In genomic region chr15:41354371-41354770, GRCh38 we compare ENCODE assay signal across 40 cellular contexts. TPM values are rescaled to one million over a fixed set of nuclear protein-coding genes. Genes with fewer than 3 reads are reported as not detected.
"Had no signal": no experiment of that assay in that cellular context is flagged by ENCODE, and none has a peak within 500 bp of the region (broad histone marks: within the 10 kb centered on the region; RNA-seq: fewer than 3 reads in every experiment).

No MANE protein-coding gene starts in this region.

- H3K36me3 ChIP-seq: adrenal gland, ascending aorta, breast epithelium had no signal

- DNase-seq: activated effector memory CD4-positive, alpha-beta T cell treated with Interleukin-2 at 50 U/mL for 16 hours; activated gamma-delta T cell; activated gamma-delta T cell treated with Interleukin-2 at 50 U/mL for 16 hours; activated naive CD4-positive, alpha-beta T cell; activated naive CD4-positive, alpha-beta T cell treated with anti-CD3 and anti-CD28 coated beads for 36 hours; activated naive CD4-positive, alpha-beta T cell treated with anti-CD3 and anti-CD28 coated beads, Interleukin-2, amount 10 ng/mL, durations not matched to agents 7 days and 5 days; activated naive CD4-positive, alpha-beta T cell treated with anti-CD3 and anti-CD28 coated beads, Interleukin-2, amount 50 U/mL, for 16 hours; activated naive CD4-positive, alpha-beta T cell treated with Interleukin-2 at 50 U/mL for 16 hours; activated naive CD8-positive, alpha-beta T cell treated with anti-CD3 and anti-CD28 coated beads for 36 hours; activated naive CD8-positive, alpha-beta T cell treated with anti-CD3 and anti-CD28 coated beads, Interleukin-2, amount 10 ng/mL, durations not matched to agents 7 days and 5 days; activated naive CD8-positive, alpha-beta T cell treated with anti-CD3 and anti-CD28 coated beads, Interleukin-2, amount 50 U/mL, for 24 hours; activated T-cell treated with anti-CD3 and anti-CD28 coated beads, Interleukin-2, amount 50 U/mL, for 1 hour; activated T-cell treated with anti-CD3 and anti-CD28 coated beads, Interleukin-2, amount 50 U/mL, for 24 hours; activated T-cell treated with anti-CD3 and anti-CD28 coated beads, Interleukin-2, amount 50 U/mL, for 4 hours; activated T-cell treated with anti-CD3 and anti-CD28 coated beads, Interleukin-2, amount 50 U/mL, for 48 hours; activated T-cell treated with anti-CD3 and anti-CD28 coated beads, Interleukin-2, amount 50 U/mL, for 72 hours; adrenal gland; amniotic stem cell; amygdala; anterior cingulate cortex; aorta; body of pancreas; brain microvascular endothelial cell; caudate nucleus; central memory CD4-positive, alpha-beta T cell; cerebellar nuclear complex had no signal

- H3K4me1 ChIP-seq: ascending aorta, breast epithelium had no signal

- FAIRE-seq: astrocyte, bronchial epithelial cell had no signal

- H3K27ac Mint-ChIP-seq: activated naive CD4-positive, alpha-beta T cell treated with anti-CD3 and anti-CD28 coated beads for 36 hours; activated naive CD4-positive, alpha-beta T cell treated with anti-CD3 and anti-CD28 coated beads, Interleukin-2, amount 10 ng/mL, durations not matched to agents 7 days and 5 days; activated naive CD4-positive, alpha-beta T cell treated with anti-CD3 and anti-CD28 coated beads, Interleukin-2, amount 50 U/mL, for 24 hours; activated naive CD4-positive, alpha-beta T cell treated with anti-CD3 and anti-CD28 coated beads, Interleukin-2, amount 50 U/mL, for 72 hours; activated naive CD8-positive, alpha-beta T cell; activated naive CD8-positive, alpha-beta T cell treated with anti-CD3 and anti-CD28 coated beads for 36 hours; activated naive CD8-positive, alpha-beta T cell treated with anti-CD3 and anti-CD28 coated beads, Interleukin-2, amount 10 ng/mL, durations not matched to agents 7 days and 5 days; activated naive CD8-positive, alpha-beta T cell treated with anti-CD3 and anti-CD28 coated beads, Interleukin-2, amount 50 U/mL, for 24 hours; activated T-cell treated with anti-CD3 and anti-CD28 coated beads, Interleukin-2, amount 50 U/mL, for 24 hours; activated T-cell treated with anti-CD3 and anti-CD28 coated beads, Interleukin-2, amount 50 U/mL, for 72 hours; activated T-helper 1 cell treated with anti-CD3 and anti-CD28 coated beads, Interleukin-12 subunit alpha, Interleukin-12 subunit beta, Interleukin-2, Interleukin-4 antibody, amounts not matched to agents 30 ng/mL and 10 ng/mL and 1 ng/mL, durations not matched to agents 14 hours and 24 hours and 36 hours; activated T-helper 17 cell treated with anti-CD3 and anti-CD28 coated beads, Interleukin-2, amount 50 U/mL, for 72 hours; activated T-helper 2 cell treated with anti-CD3 and anti-CD28 coated beads, Interferon-gamma antibody, Interleukin-2, Interleukin-4, amounts not matched to agents 10 μg/mL and 5 μg/mL and 100 μg/mL, durations not matched to agents 14 hours and 24 hours and 36 hours; brain had no signal

- H3K4me3 Mint-ChIP-seq: activated naive CD4-positive, alpha-beta T cell treated with anti-CD3 and anti-CD28 coated beads for 36 hours; activated naive CD4-positive, alpha-beta T cell treated with anti-CD3 and anti-CD28 coated beads, Interleukin-2, amount 10 ng/mL, durations not matched to agents 7 days and 5 days; activated naive CD4-positive, alpha-beta T cell treated with anti-CD3 and anti-CD28 coated beads, Interleukin-2, amount 50 U/mL, for 24 hours; activated naive CD8-positive, alpha-beta T cell; activated naive CD8-positive, alpha-beta T cell treated with anti-CD3 and anti-CD28 coated beads for 36 hours; activated naive CD8-positive, alpha-beta T cell treated with anti-CD3 and anti-CD28 coated beads, Interleukin-2, amount 10 ng/mL, durations not matched to agents 7 days and 5 days; activated naive CD8-positive, alpha-beta T cell treated with anti-CD3 and anti-CD28 coated beads, Interleukin-2, amount 50 U/mL, for 24 hours; activated T-cell treated with anti-CD3 and anti-CD28 coated beads, Interleukin-2, amount 50 U/mL, for 24 hours; activated T-cell treated with anti-CD3 and anti-CD28 coated beads, Interleukin-2, amount 50 U/mL, for 4 hours; activated T-cell treated with anti-CD3 and anti-CD28 coated beads, Interleukin-2, amount 50 U/mL, for 72 hours; activated T-helper 1 cell treated with anti-CD3 and anti-CD28 coated beads, Interleukin-12 subunit alpha, Interleukin-12 subunit beta, Interleukin-2, Interleukin-4 antibody, amounts not matched to agents 30 ng/mL and 10 ng/mL and 1 ng/mL, durations not matched to agents 14 hours and 24 hours and 36 hours; activated T-helper 17 cell treated with anti-CD3 and anti-CD28 coated beads, Interleukin-2, amount 50 U/mL, for 72 hours; brain; central memory CD8-positive, alpha-beta T cell had no signal

- H3K27me3 Mint-ChIP-seq: activated naive CD4-positive, alpha-beta T cell treated with anti-CD3 and anti-CD28 coated beads, Interleukin-2, amount 10 ng/mL, durations not matched to agents 7 days and 5 days; activated naive CD4-positive, alpha-beta T cell treated with anti-CD3 and anti-CD28 coated beads, Interleukin-2, amount 50 U/mL, for 24 hours; activated naive CD8-positive, alpha-beta T cell; activated naive CD8-positive, alpha-beta T cell treated with anti-CD3 and anti-CD28 coated beads for 36 hours; activated naive CD8-positive, alpha-beta T cell treated with anti-CD3 and anti-CD28 coated beads, Interleukin-2, amount 10 ng/mL, durations not matched to agents 7 days and 5 days; activated naive CD8-positive, alpha-beta T cell treated with anti-CD3 and anti-CD28 coated beads, Interleukin-2, amount 50 U/mL, for 24 hours; activated T-cell treated with anti-CD3 and anti-CD28 coated beads, Interleukin-2, amount 50 U/mL, for 24 hours; activated T-helper 17 cell treated with anti-CD3 and anti-CD28 coated beads, Interleukin-2, amount 50 U/mL, for 72 hours; brain; central memory CD8-positive, alpha-beta T cell had no signal

- H3K9me3 Mint-ChIP-seq: activated naive CD4-positive, alpha-beta T cell treated with anti-CD3 and anti-CD28 coated beads for 36 hours; activated naive CD4-positive, alpha-beta T cell treated with anti-CD3 and anti-CD28 coated beads, Interleukin-2, amount 10 ng/mL, durations not matched to agents 7 days and 5 days; activated naive CD4-positive, alpha-beta T cell treated with anti-CD3 and anti-CD28 coated beads, Interleukin-2, amount 50 U/mL, for 24 hours; activated naive CD4-positive, alpha-beta T cell treated with anti-CD3 and anti-CD28 coated beads, Interleukin-2, amount 50 U/mL, for 72 hours; activated naive CD8-positive, alpha-beta T cell treated with anti-CD3 and anti-CD28 coated beads for 36 hours; activated naive CD8-positive, alpha-beta T cell treated with anti-CD3 and anti-CD28 coated beads, Interleukin-2, amount 10 ng/mL, durations not matched to agents 7 days and 5 days; activated naive CD8-positive, alpha-beta T cell treated with anti-CD3 and anti-CD28 coated beads, Interleukin-2, amount 50 U/mL, for 24 hours; activated T-cell treated with anti-CD3 and anti-CD28 coated beads, Interleukin-2, amount 50 U/mL, for 24 hours; activated T-cell treated with anti-CD3 and anti-CD28 coated beads, Interleukin-2, amount 50 U/mL, for 4 hours; activated T-cell treated with anti-CD3 and anti-CD28 coated beads, Interleukin-2, amount 50 U/mL, for 72 hours; activated T-helper 1 cell treated with anti-CD3 and anti-CD28 coated beads, Interleukin-12 subunit alpha, Interleukin-12 subunit beta, Interleukin-2, Interleukin-4 antibody, amounts not matched to agents 30 ng/mL and 10 ng/mL and 1 ng/mL, durations not matched to agents 14 hours and 24 hours and 36 hours; activated T-helper 17 cell treated with anti-CD3 and anti-CD28 coated beads, Interleukin-2, amount 50 U/mL, for 72 hours; activated T-helper 2 cell treated with anti-CD3 and anti-CD28 coated beads, Interferon-gamma antibody, Interleukin-2, Interleukin-4, amounts not matched to agents 10 μg/mL and 5 μg/mL and 100 μg/mL, durations not matched to agents 14 hours and 24 hours and 36 hours; brain; central memory CD8-positive, alpha-beta T cell had no signal

- H3K36me3 Mint-ChIP-seq: activated naive CD4-positive, alpha-beta T cell treated with anti-CD3 and anti-CD28 coated beads, Interleukin-2, amount 50 U/mL, for 24 hours had no signal

- H3K4me1 Mint-ChIP-seq: activated naive CD4-positive, alpha-beta T cell treated with anti-CD3 and anti-CD28 coated beads, Interleukin-2, amount 10 ng/mL, durations not matched to agents 7 days and 5 days; activated naive CD4-positive, alpha-beta T cell treated with anti-CD3 and anti-CD28 coated beads, Interleukin-2, amount 50 U/mL, for 24 hours; activated naive CD8-positive, alpha-beta T cell treated with anti-CD3 and anti-CD28 coated beads for 36 hours; activated naive CD8-positive, alpha-beta T cell treated with anti-CD3 and anti-CD28 coated beads, Interleukin-2, amount 10 ng/mL, durations not matched to agents 7 days and 5 days; activated naive CD8-positive, alpha-beta T cell treated with anti-CD3 and anti-CD28 coated beads, Interleukin-2, amount 50 U/mL, for 24 hours; brain; central memory CD8-positive, alpha-beta T cell had no signal

- H3K4me3 ChIP-seq: adrenal gland, ascending aorta, body of pancreas, breast epithelium, cardiac muscle cell had no signal

- ATAC-seq: activated naive CD4-positive, alpha-beta T cell treated with anti-CD3 and anti-CD28 coated beads, Interleukin-2, amount 50 U/mL, for 72 hours; activated naive CD8-positive, alpha-beta T cell treated with anti-CD3 and anti-CD28 coated beads, Interleukin-2, amount 50 U/mL, for 24 hours; activated T-cell treated with anti-CD3 and anti-CD28 coated beads, Interleukin-2, amount 50 U/mL, for 4 hours; activated T-cell treated with anti-CD3 and anti-CD28 coated beads, Interleukin-2, amount 50 U/mL, for 72 hours; activated T-helper 17 cell treated with anti-CD3 and anti-CD28 coated beads, Interleukin-2, amount 50 U/mL, for 72 hours; body of pancreas had no signal

- H3K9me3 ChIP-seq: adrenal gland, ascending aorta, body of pancreas, breast epithelium had no signal

- H3K27me3 ChIP-seq: adrenal gland, ascending aorta, body of pancreas, brain microvascular endothelial cell, breast epithelium, cardiac muscle cell had no signal

- H3K27ac ChIP-seq: adrenal gland, ascending aorta, body of pancreas, brain microvascular endothelial cell, breast epithelium, cardiac muscle cell had no signal

RNA-seq across cellular contexts. Expression of gene NUSAP1, which starts 21.7 kb away (rescaled TPM):
- total RNA-seq: ascending aorta had no signal

RNA-seq across cellular contexts. Expression of gene OIP5, which starts 22.0 kb away (rescaled TPM):
- total RNA-seq: ascending aorta, body of pancreas, cardiac septum had no signal
